In the genomic region with DNA sequence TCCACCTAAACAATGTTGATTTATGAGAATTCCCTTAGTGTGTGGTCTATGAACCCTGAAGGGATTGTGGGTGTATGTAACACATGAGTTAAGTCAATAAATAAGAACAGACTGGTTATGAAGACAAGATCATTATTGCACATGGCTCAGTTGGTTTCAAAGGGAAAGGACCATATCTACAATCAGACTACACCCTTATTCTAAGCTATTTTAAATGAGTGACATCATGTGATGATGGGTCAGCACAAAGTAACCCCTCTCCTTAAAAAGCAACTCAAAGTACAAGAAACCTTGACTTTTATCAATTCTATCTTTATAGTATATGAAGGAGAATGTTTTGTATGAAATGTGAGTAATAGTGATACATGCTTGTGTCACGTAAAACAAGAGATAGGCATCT, we compare ENCODE assay signal across 36 cellular contexts. TPM values are rescaled to one million over a fixed set of nuclear protein-coding genes. Genes with fewer than 3 reads are reported as not detected.
"Had no signal": no experiment of that assay in that cellular context is flagged by ENCODE, and none has a peak within 500 bp of the region (broad histone marks: within the 10 kb centered on the region; RNA-seq: fewer than 3 reads in every experiment).

No MANE protein-coding gene starts in this region.

- H3K4me3 ChIP-seq: coronary artery, dorsolateral prefrontal cortex, esophagus squamous epithelium, gastroesophageal sphincter, heart right ventricle, hepatocyte had no signal

- H3K9me3 Mint-ChIP-seq: activated CD8-positive, alpha-beta T cell treated with anti-CD3 and anti-CD28 coated beads for 36 hours; activated T-cell treated with anti-CD3 and anti-CD28 coated beads, Interleukin-2, amount 50 U/mL, for 4 hours; activated T-helper 17 cell treated with anti-CD3 and anti-CD28 coated beads, Interleukin-2, amount 50 U/mL, for 72 hours; central memory CD8-positive, alpha-beta T cell; dendritic cell treated with granulocyte-macrophage colony-stimulating factor and Interleukin-4, amounts not matched to agents 40 ng/mL and 50 ng/mL, for 4 days; WTC11 had no signal

- H3K9me3 ChIP-seq: esophagus squamous epithelium, gastroesophageal sphincter, heart right ventricle had no signal

- H3K27ac ChIP-seq: brain microvascular endothelial cell, coronary artery, dorsolateral prefrontal cortex, esophagus squamous epithelium, gastroesophageal sphincter, heart right ventricle, hepatocyte had no signal

- H3K4me1 Mint-ChIP-seq: activated T-helper 17 cell treated with anti-CD3 and anti-CD28 coated beads, Interleukin-2, amount 50 U/mL, for 72 hours; central memory CD8-positive, alpha-beta T cell; WTC11 had no signal

- H3K4me3 Mint-ChIP-seq: activated CD8-positive, alpha-beta T cell treated with anti-CD3 and anti-CD28 coated beads for 36 hours; activated naive CD8-positive, alpha-beta T cell; activated T-cell treated with anti-CD3 and anti-CD28 coated beads, Interleukin-2, amount 50 U/mL, for 4 hours; activated T-helper 17 cell treated with anti-CD3 and anti-CD28 coated beads, Interleukin-2, amount 50 U/mL, for 72 hours; central memory CD8-positive, alpha-beta T cell; dendritic cell treated with granulocyte-macrophage colony-stimulating factor and Interleukin-4, amounts not matched to agents 40 ng/mL and 50 ng/mL, for 4 days; WTC11 had no signal

- H3K36me3 Mint-ChIP-seq: activated naive CD8-positive, alpha-beta T cell; WTC11 had no signal

- ATAC-seq: activated CD8-positive, alpha-beta T cell treated with anti-CD3 and anti-CD28 coated beads for 36 hours; activated T-cell treated with anti-CD3 and anti-CD28 coated beads, Interleukin-2, amount 50 U/mL, for 4 hours; activated T-helper 17 cell treated with anti-CD3 and anti-CD28 coated beads, Interleukin-2, amount 50 U/mL, for 72 hours; gastroesophageal sphincter; heart right ventricle; WTC11 had no signal

- H3K27ac Mint-ChIP-seq: activated CD8-positive, alpha-beta T cell treated with anti-CD3 and anti-CD28 coated beads for 36 hours; activated naive CD8-positive, alpha-beta T cell; activated T-helper 17 cell treated with anti-CD3 and anti-CD28 coated beads, Interleukin-2, amount 50 U/mL, for 72 hours; dendritic cell treated with granulocyte-macrophage colony-stimulating factor and Interleukin-4, amounts not matched to agents 40 ng/mL and 50 ng/mL, for 4 days; WTC11 had no signal

- H2AFZ ChIP-seq: hepatocyte had no signal

- DNase-seq: activated CD4-positive, alpha-beta T cell treated with anti-CD3 and anti-CD28 coated beads for 1 hour; activated CD4-positive, alpha-beta T cell treated with anti-CD3 and anti-CD28 coated beads for 48 hours; activated CD4-positive, alpha-beta T cell treated with anti-CD3 and anti-CD28 coated beads, Interleukin-2, amount 50 U/mL, for 1 hour; activated CD4-positive, alpha-beta T cell treated with anti-CD3 and anti-CD28 coated beads, Interleukin-2, amount 50 U/mL, for 48 hours; activated CD8-positive, alpha-beta memory T cell treated with anti-CD3 and anti-CD28 coated beads for 24 hours; activated CD8-positive, alpha-beta T cell treated with anti-CD3 and anti-CD28 coated beads for 36 hours; activated effector memory CD4-positive, alpha-beta T cell treated with Interleukin-2 at 50 U/mL for 16 hours; activated gamma-delta T cell treated with Interleukin-2 at 50 U/mL for 16 hours; activated naive CD4-positive, alpha-beta T cell treated with anti-CD3 and anti-CD28 coated beads, Interleukin-2, amount 50 U/mL, for 16 hours; activated naive CD4-positive, alpha-beta T cell treated with Interleukin-2 at 50 U/mL for 16 hours; activated T-cell treated with anti-CD3 and anti-CD28 coated beads, Interleukin-2, amount 50 U/mL, for 4 hours; amniotic stem cell; anterior cingulate cortex; brain microvascular endothelial cell; dorsolateral prefrontal cortex; effector memory CD4-positive, alpha-beta T cell; esophagus squamous epithelium; foreskin melanocyte; heart right ventricle had no signal

- H3K4me1 ChIP-seq: esophagus squamous epithelium, gastroesophageal sphincter, heart right ventricle had no signal

- H3K4me2 ChIP-seq: hepatocyte had no signal

- H3K27me3 ChIP-seq: brain microvascular endothelial cell had no signal

- H3K79me2 ChIP-seq: hepatocyte had no signal

- H3K36me3 ChIP-seq: brain microvascular endothelial cell, esophagus squamous epithelium, gastroesophageal sphincter, heart right ventricle had no signal

RNA-seq across cellular contexts. Expression of gene GPX6, which starts 57.0 kb away (rescaled TPM):
- total RNA-seq: activated CD8-positive, alpha-beta T cell treated with anti-CD3 and anti-CD28 coated beads for 36 hours; activated T-cell treated with anti-CD3 and anti-CD28 coated beads, Interleukin-2, amount 50 U/mL, for 4 hours; activated T-helper 17 cell treated with anti-CD3 and anti-CD28 coated beads, Interleukin-2, amount 50 U/mL, for 72 hours; astrocyte; bronchial epithelial cell; cardiac septum; cerebellum; dorsolateral prefrontal cortex; esophagus squamous epithelium; fibroblast of lung; fibroblast of villous mesenchyme; gastroesophageal sphincter; glomerular endothelial cell; heart right ventricle; hepatocyte; WTC11 had no signal
- polyA plus RNA-seq: adipose tissue, esophagus, fibroblast of lung, heart right ventricle had no signal
